Comparison of ENCODE assay signal across 1 cellular context in the genomic region with DNA sequence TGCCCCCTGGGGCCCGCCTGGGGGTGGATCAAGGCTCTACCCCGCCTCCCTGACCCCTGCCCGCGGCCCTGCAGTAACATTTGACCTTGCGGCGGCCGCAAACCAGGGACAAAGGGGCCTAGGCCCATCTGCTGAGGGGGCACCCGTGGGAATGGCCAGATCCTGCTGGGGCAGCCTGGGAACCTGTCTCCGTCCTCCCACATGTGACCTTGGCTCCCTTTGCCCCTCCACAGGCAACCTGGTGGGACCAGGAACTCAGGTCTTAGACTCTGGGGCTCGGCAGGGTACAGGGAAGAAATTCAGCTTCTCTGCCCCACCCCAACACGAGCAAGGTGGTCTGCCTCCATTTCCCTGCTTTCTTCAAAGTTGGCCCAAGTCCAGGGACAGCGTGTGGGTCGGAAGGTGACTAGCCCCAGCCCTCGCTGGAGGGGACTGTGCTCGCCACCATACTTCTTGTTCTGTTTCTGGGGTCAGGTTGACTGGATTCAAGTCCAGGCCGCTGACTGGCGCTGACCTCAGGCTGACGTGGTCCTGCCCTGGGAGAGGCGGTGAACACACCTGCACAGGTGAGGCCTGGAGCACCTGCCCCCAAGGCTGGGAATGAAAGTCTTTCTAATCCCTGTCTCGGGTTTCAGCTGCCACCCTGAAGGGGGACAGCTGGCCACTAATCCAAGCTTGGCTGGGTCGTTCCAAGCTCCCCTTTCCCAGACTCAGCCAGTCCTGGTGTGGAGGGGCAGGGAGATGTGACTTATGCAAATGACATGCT.
TF ChIP-seq lines count a peak whose summit lies in the region.

No MANE protein-coding gene starts in this region.

TF ChIP-seq in K562, 482 proteins besides CTCF, POLR2A, EP300 and RAD21 (continues in another document):
- TF ChIP-seq PTRF (tag; IDR thresholded peaks at IDR 0.05) (no peak), CC2D1A (IDR thresholded peaks at IDR 0.05) (no peak), U2AF1 (optimal IDR thresholded peaks at IDR 0.05; ENCODE audit: low read depth, low read length) (no peak), CTBP1 (IDR thresholded peaks at IDR 0.05; ENCODE audit: borderline replicate concordance) (0 out of 2 replicates have a peak, but pooled peaks have one; percentile 14), ZNF699 (CRISPR knock-in tag; IDR thresholded peaks at IDR 0.05; ENCODE audit: insufficient replicate concordance) (no peak), ZFX (CRISPR knock-in tag; IDR thresholded peaks at IDR 0.05) (peak; percentile 77), MCM2 (IDR thresholded peaks at IDR 0.05; ENCODE audit: low read depth) (no peak), CBFB (CRISPR knock-in tag; IDR thresholded peaks at IDR 0.05) (peak; percentile 46; the same call in 1 of the 2 replicates), PHB2 (IDR thresholded peaks at IDR 0.05; ENCODE audit: low read depth) (no peak), IFI16 (CRISPR knock-in tag; IDR thresholded peaks at IDR 0.05) (no peak), NCOA6 (IDR thresholded peaks at IDR 0.05) (no peak), SRF (CRISPR knock-in tag; IDR thresholded peaks at IDR 0.05) (no peak), NFE2L1 (tag; IDR thresholded peaks at IDR 0.05; ENCODE audit: borderline replicate concordance, low read depth) (no peak), ZNF232 (CRISPR knock-in tag; IDR thresholded peaks at IDR 0.05) (no peak), CSDE1 (IDR thresholded peaks at IDR 0.05) (no peak), SREBF1 (IDR thresholded peaks at IDR 0.05; ENCODE audit: borderline replicate concordance, low read depth, low read length) (no peak), NR2C1 (IDR thresholded peaks at IDR 0.05) (peak; percentile 80), NR2C1 (tag; IDR thresholded peaks at IDR 0.05) (peak; percentile 81), MTA3 (IDR thresholded peaks at IDR 0.05; ENCODE audit: borderline replicate concordance) (no peak), TRIM24 (IDR thresholded peaks at IDR 0.05) (no peak), ZFPM2 (CRISPR knock-in tag; IDR thresholded peaks at IDR 0.05) (no peak), ZC3H11A (IDR thresholded peaks at IDR 0.05; ENCODE audit: low read depth, low read length) (no peak), ZNF408 (CRISPR knock-in tag; IDR thresholded peaks at IDR 0.05; ENCODE audit: low read depth) (no peak), POLR2G (IDR thresholded peaks at IDR 0.05; ENCODE audit: low read depth, low read length) (peak; percentile 40; the same call in 1 of the 2 replicates), GTF2A2 (tag; IDR thresholded peaks at IDR 0.05) (no peak), PHF8 (IDR thresholded peaks at IDR 0.05; ENCODE audit: borderline replicate concordance, low read length) (no peak), TEAD1 (CRISPR knock-in tag; IDR thresholded peaks at IDR 0.05) (no peak), RBM15 (IDR thresholded peaks at IDR 0.05; ENCODE audit: insufficient read depth, low read length) (no peak), POLR2AphosphoS5 (IDR thresholded peaks at IDR 0.05; ENCODE audit: control insufficient read depth, insufficient read depth, low read depth, low read length) (no peak), ZNF407 (IDR thresholded peaks at IDR 0.05; ENCODE audit: low read depth) (no peak), SMARCA4 (IDR thresholded peaks at IDR 0.05) (no peak), HIVEP1 (CRISPR knock-in tag; IDR thresholded peaks at IDR 0.05) (no peak), POLR2AphosphoS2 (IDR thresholded peaks at IDR 0.05; ENCODE audit: low read length) (no peak), POLR3A (IDR thresholded peaks at IDR 0.05; ENCODE audit: borderline replicate concordance, extremely low read depth, insufficient read depth, insufficient read length) (no peak), XRCC4 (IDR thresholded peaks at IDR 0.05; ENCODE audit: extremely low read depth, insufficient read depth, insufficient read length) (no peak), GABPB1 (CRISPR knock-in tag; IDR thresholded peaks at IDR 0.05) (no peak), ZNF197 (CRISPR knock-in tag; IDR thresholded peaks at IDR 0.05; ENCODE audit: low read depth) (no peak), POLR2B (IDR thresholded peaks at IDR 0.05; ENCODE audit: low read depth, partially characterized antibody) (no peak), ZBTB7A (IDR thresholded peaks at IDR 0.05; ENCODE audit: borderline replicate concordance, control insufficient read depth, low read depth, low read length) (peak; percentile 53; the same call in 1 of the 2 replicates), RB1 (IDR thresholded peaks at IDR 0.05; ENCODE audit: low read depth) (no peak), CXXC5 (CRISPR knock-in tag; IDR thresholded peaks at IDR 0.05) (peak; percentile 53; the same call in 1 of the 2 replicates), TAF15 (IDR thresholded peaks at IDR 0.05; ENCODE audit: low read depth, low read length) (no peak)
- TF ChIP-seq, protein P1, sequence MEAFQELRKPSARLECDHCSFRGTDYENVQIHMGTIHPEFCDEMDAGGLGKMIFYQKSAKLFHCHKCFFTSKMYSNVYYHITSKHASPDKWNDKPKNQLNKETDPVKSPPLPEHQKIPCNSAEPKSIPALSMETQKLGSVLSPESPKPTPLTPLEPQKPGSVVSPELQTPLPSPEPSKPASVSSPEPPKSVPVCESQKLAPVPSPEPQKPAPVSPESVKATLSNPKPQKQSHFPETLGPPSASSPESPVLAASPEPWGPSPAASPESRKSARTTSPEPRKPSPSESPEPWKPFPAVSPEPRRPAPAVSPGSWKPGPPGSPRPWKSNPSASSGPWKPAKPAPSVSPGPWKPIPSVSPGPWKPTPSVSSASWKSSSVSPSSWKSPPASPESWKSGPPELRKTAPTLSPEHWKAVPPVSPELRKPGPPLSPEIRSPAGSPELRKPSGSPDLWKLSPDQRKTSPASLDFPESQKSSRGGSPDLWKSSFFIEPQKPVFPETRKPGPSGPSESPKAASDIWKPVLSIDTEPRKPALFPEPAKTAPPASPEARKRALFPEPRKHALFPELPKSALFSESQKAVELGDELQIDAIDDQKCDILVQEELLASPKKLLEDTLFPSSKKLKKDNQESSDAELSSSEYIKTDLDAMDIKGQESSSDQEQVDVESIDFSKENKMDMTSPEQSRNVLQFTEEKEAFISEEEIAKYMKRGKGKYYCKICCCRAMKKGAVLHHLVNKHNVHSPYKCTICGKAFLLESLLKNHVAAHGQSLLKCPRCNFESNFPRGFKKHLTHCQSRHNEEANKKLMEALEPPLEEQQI (IDR thresholded peaks at IDR 0.05): no peak
- TF ChIP-seq, protein P2, sequence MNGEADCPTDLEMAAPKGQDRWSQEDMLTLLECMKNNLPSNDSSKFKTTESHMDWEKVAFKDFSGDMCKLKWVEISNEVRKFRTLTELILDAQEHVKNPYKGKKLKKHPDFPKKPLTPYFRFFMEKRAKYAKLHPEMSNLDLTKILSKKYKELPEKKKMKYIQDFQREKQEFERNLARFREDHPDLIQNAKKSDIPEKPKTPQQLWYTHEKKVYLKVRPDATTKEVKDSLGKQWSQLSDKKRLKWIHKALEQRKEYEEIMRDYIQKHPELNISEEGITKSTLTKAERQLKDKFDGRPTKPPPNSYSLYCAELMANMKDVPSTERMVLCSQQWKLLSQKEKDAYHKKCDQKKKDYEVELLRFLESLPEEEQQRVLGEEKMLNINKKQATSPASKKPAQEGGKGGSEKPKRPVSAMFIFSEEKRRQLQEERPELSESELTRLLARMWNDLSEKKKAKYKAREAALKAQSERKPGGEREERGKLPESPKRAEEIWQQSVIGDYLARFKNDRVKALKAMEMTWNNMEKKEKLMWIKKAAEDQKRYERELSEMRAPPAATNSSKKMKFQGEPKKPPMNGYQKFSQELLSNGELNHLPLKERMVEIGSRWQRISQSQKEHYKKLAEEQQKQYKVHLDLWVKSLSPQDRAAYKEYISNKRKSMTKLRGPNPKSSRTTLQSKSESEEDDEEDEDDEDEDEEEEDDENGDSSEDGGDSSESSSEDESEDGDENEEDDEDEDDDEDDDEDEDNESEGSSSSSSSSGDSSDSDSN (IDR thresholded peaks at IDR 0.05; ENCODE audit: borderline replicate concordance in 1 of 2, low read depth in 2 of 2, low read length in 2 of 2): no peak
- TF ChIP-seq, protein P3, sequence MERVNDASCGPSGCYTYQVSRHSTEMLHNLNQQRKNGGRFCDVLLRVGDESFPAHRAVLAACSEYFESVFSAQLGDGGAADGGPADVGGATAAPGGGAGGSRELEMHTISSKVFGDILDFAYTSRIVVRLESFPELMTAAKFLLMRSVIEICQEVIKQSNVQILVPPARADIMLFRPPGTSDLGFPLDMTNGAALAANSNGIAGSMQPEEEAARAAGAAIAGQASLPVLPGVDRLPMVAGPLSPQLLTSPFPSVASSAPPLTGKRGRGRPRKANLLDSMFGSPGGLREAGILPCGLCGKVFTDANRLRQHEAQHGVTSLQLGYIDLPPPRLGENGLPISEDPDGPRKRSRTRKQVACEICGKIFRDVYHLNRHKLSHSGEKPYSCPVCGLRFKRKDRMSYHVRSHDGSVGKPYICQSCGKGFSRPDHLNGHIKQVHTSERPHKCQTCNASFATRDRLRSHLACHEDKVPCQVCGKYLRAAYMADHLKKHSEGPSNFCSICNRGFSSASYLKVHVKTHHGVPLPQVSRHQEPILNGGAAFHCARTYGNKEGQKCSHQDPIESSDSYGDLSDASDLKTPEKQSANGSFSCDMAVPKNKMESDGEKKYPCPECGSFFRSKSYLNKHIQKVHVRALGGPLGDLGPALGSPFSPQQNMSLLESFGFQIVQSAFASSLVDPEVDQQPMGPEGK (CRISPR knock-in tag; IDR thresholded peaks at IDR 0.05; ENCODE audit: borderline replicate concordance): no peak
- TF ChIP-seq, protein P4, sequence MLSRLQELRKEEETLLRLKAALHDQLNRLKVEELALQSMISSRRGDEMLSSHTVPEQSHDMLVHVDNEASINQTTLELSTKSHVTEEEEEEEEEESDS (CRISPR knock-in tag; IDR thresholded peaks at IDR 0.05): no peak
- TF ChIP-seq, protein P5, sequence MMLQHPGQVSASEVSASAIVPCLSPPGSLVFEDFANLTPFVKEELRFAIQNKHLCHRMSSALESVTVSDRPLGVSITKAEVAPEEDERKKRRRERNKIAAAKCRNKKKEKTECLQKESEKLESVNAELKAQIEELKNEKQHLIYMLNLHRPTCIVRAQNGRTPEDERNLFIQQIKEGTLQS (IDR thresholded peaks at IDR 0.05): no peak
- TF ChIP-seq, protein P5 (CRISPR knock-in tag; conservative IDR thresholded peaks at IDR 0.05): no peak
- TF ChIP-seq, protein P6, sequence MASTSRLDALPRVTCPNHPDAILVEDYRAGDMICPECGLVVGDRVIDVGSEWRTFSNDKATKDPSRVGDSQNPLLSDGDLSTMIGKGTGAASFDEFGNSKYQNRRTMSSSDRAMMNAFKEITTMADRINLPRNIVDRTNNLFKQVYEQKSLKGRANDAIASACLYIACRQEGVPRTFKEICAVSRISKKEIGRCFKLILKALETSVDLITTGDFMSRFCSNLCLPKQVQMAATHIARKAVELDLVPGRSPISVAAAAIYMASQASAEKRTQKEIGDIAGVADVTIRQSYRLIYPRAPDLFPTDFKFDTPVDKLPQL (IDR thresholded peaks at IDR 0.05; ENCODE audit: extremely low read depth, insufficient read length): no peak
